9 cellular contexts compared by ENCODE assay signal in the genomic region with DNA sequence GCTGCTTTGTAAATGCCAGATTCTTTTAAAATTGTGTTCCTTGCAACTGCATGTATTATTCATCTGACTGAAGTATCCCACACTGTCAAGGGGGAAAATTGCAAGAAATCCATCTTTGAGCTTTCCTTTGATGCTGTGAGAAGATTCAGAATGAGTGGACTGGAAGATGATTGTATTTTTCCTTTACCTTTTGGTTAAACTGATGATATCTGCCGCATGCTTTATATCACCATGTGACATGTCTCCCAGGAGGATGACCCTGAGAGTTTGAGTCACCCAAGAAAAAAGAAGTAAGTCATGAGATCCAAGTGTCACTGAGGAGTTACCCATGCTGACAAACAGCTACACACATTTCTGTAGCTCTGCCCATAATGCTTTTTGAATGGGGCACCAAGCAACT.
A peak's percentile ranks its signal among the peaks of the same experiment; 100 is the strongest.
DNase-seq lines count a peak whose midpoint lies in the region; ATAC-seq and TF ChIP-seq lines count a peak whose summit lies in the region.
"Had no signal": no experiment of that assay in that cellular context is flagged by ENCODE, and none has a peak within 500 bp of the region (broad histone marks: within the 10 kb centered on the region; RNA-seq: fewer than 3 reads in every experiment).

No MANE protein-coding gene starts in this region.

- TF ChIP-seq EP300 in SK-N-SH (IDR thresholded peaks at IDR 0.05; ENCODE audit: borderline replicate concordance in 1 of 2, low read depth in 1 of 2, low read length in 1 of 2): peak in 1 of 2 experiments; percentile 68; a peak in 1 of 4 replicates

- 35% methylated on average over 1 of the region's 1 CpG for WGBS in SK-N-SH (ENCODE audit: low lambda C conversion rate)
- 96% methylated on average over 1 of the region's 1 CpG for WGBS in prostate gland

- H2AFZ ChIP-seq in SK-N-SH (ENCODE audit: low read depth): peak overlapping the region; percentile 33

- no peaks in the 10 kb centered on the region for H3K79me2 ChIP-seq in SK-N-SH (ENCODE audit: insufficient read depth)

- no peaks in the 10 kb centered on the region for H3K36me3 Mint-ChIP-seq in stimulated activated effector memory CD8-positive, alpha-beta T cell treated with anti-CD3 and anti-CD28 coated beads, Interleukin-12 subunit alpha, Interleukin-12 subunit beta, amount 100 ng/mL, for 72 hours

- TF ChIP-seq POLR2A in prostate gland (IDR thresholded peaks at IDR 0.05): no peak

- H3K4me3 Mint-ChIP-seq in stimulated activated effector memory CD8-positive, alpha-beta T cell treated with anti-CD3 and anti-CD28 coated beads, Interleukin-12 subunit alpha, Interleukin-12 subunit beta, amount 100 ng/mL, for 72 hours: no peak overlapping the region

- CTCF ChIA-PET in SK-N-SH (lab: Yijun Ruan, JAX): interaction anchor here (0.6 kb wide), 1 partner anchor 40 kb away, joined by 3 read pairs; no protein-coding TSS in a partner anchor

- intact Hi-C loops in prostate gland (cut with DNase I): no loop called here

- H3K27ac Mint-ChIP-seq in stimulated activated effector memory CD8-positive, alpha-beta T cell treated with anti-CD3 and anti-CD28 coated beads, Interleukin-12 subunit alpha, Interleukin-12 subunit beta, amount 100 ng/mL, for 72 hours: peak overlapping the region; percentile 83

- H3K27me3 ChIP-seq in SK-N-SH (ENCODE audit: insufficient read depth): no peaks in the 10 kb centered on the region
- no peaks in the 10 kb centered on the region for H3K27me3 ChIP-seq in prostate gland (replicated peaks; ENCODE audit: insufficient read depth)

- H3K4me1 Mint-ChIP-seq in stimulated activated effector memory CD8-positive, alpha-beta T cell treated with anti-CD3 and anti-CD28 coated beads, Interleukin-12 subunit alpha, Interleukin-12 subunit beta, amount 100 ng/mL, for 72 hours: peaks cover 23% of the 10 kb centered on the region

- no peak overlapping the region; the same call in 1 of the 2 replicates for H3K9ac ChIP-seq in SK-N-SH

- TF ChIP-seq RAD21 in SK-N-SH (IDR thresholded peaks at IDR 0.05; ENCODE audit: low read length): no peak

- no peaks in the 10 kb centered on the region for H4K20me1 ChIP-seq in SK-N-SH (ENCODE audit: insufficient read depth)

- peaks cover 12% of the 10 kb centered on the region for H3F3A ChIP-seq in SK-N-SH (replicated peaks; ENCODE audit: insufficient read depth)

- POLR2A ChIA-PET in SK-N-SH (lab: Yijun Ruan, JAX): no interaction called here

- TF ChIP-seq CTCF in SK-N-SH (IDR thresholded peaks at IDR 0.05) (no peak), prostate gland (IDR thresholded peaks at IDR 0.05) (no peak)

- DNase-seq in activated T-cell treated with anti-CD3 and anti-CD28 coated beads for 24 hours (ENCODE audit: low read depth) (peak; percentile 18), SK-N-SH (no peak), prostate gland (ENCODE audit: low spot score) (no peak), Kasumi-1 (lab: John Stamatoyannopoulos, UW) (no peak), 8988T (no peak)
- no peak for DNase-seq in activated T-cell treated with anti-CD3 and anti-CD28 coated beads, Interleukin-2, amount 50 U/mL, for 1 hour
- no peak for DNase-seq in stimulated activated effector memory CD8-positive, alpha-beta T cell treated with anti-CD3 and anti-CD28 coated beads, Interleukin-12 subunit alpha, Interleukin-12 subunit beta, amount 100 ng/mL, for 72 hours (ENCODE audit: low spot score in 2 of 2)
- DNase-seq: KG1 had no signal

- 0 out of 2 replicates have a peak overlapping the region, but pooled peaks have one; percentile 8 for H3K4me2 ChIP-seq in SK-N-SH

- no peaks in the 10 kb centered on the region for H3K9me2 ChIP-seq in SK-N-SH

- H3K4me1 ChIP-seq in SK-N-SH (ENCODE audit: control insufficient read depth in 1 of 2, insufficient read depth in 2 of 2, low read depth in 1 of 2, low read length in 1 of 2) (no peaks in the 10 kb centered on the region; a peak in 1 of 4 replicates), prostate gland (replicated peaks) (no peaks in the 10 kb centered on the region)

- peak; percentile 34 for ATAC-seq in esophagus mucosa
- peak; percentile 99 for ATAC-seq in stimulated activated effector memory CD8-positive, alpha-beta T cell treated with anti-CD3 and anti-CD28 coated beads, Interleukin-12 subunit alpha, Interleukin-12 subunit beta, amount 100 ng/mL, for 72 hours

- H3K4me3 ChIP-seq in SK-N-SH (ENCODE audit: low read depth in 2 of 2, low read length in 1 of 2): no peak overlapping the region
- no peak overlapping the region for H3K4me3 ChIP-seq in prostate gland

- H3K36me3 ChIP-seq in SK-N-SH (replicated peaks in 1 of 2; ENCODE audit: control insufficient read depth in 1 of 2, insufficient read depth in 2 of 2, low read length in 1 of 2): no peaks in the 10 kb centered on the region
- no peaks in the 10 kb centered on the region for H3K36me3 ChIP-seq in prostate gland

- peaks cover 4% of the 10 kb centered on the region for H3K9me3 Mint-ChIP-seq in stimulated activated effector memory CD8-positive, alpha-beta T cell treated with anti-CD3 and anti-CD28 coated beads, Interleukin-12 subunit alpha, Interleukin-12 subunit beta, amount 100 ng/mL, for 72 hours

- H3K27ac ChIP-seq in SK-N-SH (ENCODE audit: low read depth in 2 of 2, low read length in 1 of 2) (peak overlapping the region in 1 of 2 experiments; percentile 81; a peak in 2 of 4 replicates), prostate gland (no peak overlapping the region)

- H3K9me3 ChIP-seq in SK-N-SH (no peaks in the 10 kb centered on the region), prostate gland (no peaks in the 10 kb centered on the region)

TF ChIP-seq in SK-N-SH, 30 proteins besides CTCF, POLR2A, EP300 and RAD21:
- TF ChIP-seq, protein P1, sequence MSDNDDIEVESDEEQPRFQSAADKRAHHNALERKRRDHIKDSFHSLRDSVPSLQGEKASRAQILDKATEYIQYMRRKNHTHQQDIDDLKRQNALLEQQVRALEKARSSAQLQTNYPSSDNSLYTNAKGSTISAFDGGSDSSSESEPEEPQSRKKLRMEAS (IDR thresholded peaks at IDR 0.05; ENCODE audit: low read depth): peak; percentile 57
- TF ChIP-seq TCF12 (IDR thresholded peaks at IDR 0.05): peak; percentile 82
- TF ChIP-seq JUND (IDR thresholded peaks at IDR 0.05): peak; percentile 56
- no peak for TF ChIP-seq FOXJ3 (CRISPR knock-in tag; IDR thresholded peaks at IDR 0.05)
- TF ChIP-seq PBX3 (IDR thresholded peaks at IDR 0.05): peak; percentile 78
- TF ChIP-seq MXI1 (IDR thresholded peaks at IDR 0.05; ENCODE audit: low read depth, low read length): no peak
- TF ChIP-seq NFIC (IDR thresholded peaks at IDR 0.05; ENCODE audit: borderline replicate concordance): peak; percentile 38; the same call in 1 of the 2 replicates
- TF ChIP-seq RXRA (IDR thresholded peaks at IDR 0.05; ENCODE audit: borderline replicate concordance, low read depth): peak; percentile 52; the same call in 1 of the 2 replicates
- no peak for TF ChIP-seq GABPA (IDR thresholded peaks at IDR 0.05; ENCODE audit: low read depth)
- TF ChIP-seq RFX5 (IDR thresholded peaks at IDR 0.05; ENCODE audit: low read length): no peak
- TF ChIP-seq USF1 (IDR thresholded peaks at IDR 0.05; ENCODE audit: borderline replicate concordance, low read depth): no peak
